ENCODE assay signal across 12 cellular contexts in genomic region chr2:98556634-98557033, GRCh38. TPM values are rescaled to one million over a fixed set of nuclear protein-coding genes. Genes with fewer than 3 reads are reported as not detected.
DNase-seq lines count a peak whose midpoint lies in the region; ATAC-seq, FAIRE-seq and TF ChIP-seq lines count a peak whose summit lies in the region.
"Had no signal": no experiment of that assay in that cellular context is flagged by ENCODE, and none has a peak within 500 bp of the region (broad histone marks: within the 10 kb centered on the region; RNA-seq: fewer than 3 reads in every experiment).

No MANE protein-coding gene starts in this region.

- POLR2A ChIA-PET in activated CD8-positive, alpha-beta T cell treated with anti-CD3 and anti-CD28 coated beads for 36 hours (lab: Charles Lee) = interaction anchor here (1.0 kb wide), 1 partner anchor 11 kb away, joined by 3 read pairs; no protein-coding TSS in a partner anchor

- no peak overlapping the region for H2AK5ac ChIP-seq in H9 (ENCODE audit: insufficient read length, low read length)

- H3K79me2 ChIP-seq in H9 (ENCODE audit: insufficient read depth, low read length) = no peaks in the 10 kb centered on the region

- no peak overlapping the region for H2BK15ac ChIP-seq in H9 (ENCODE audit: low read depth, low read length)

- no peak overlapping the region for H3K9ac ChIP-seq in H9 (ENCODE audit: extremely low read depth, insufficient read length, low read length)

- intact Hi-C loops in activated CD8-positive, alpha-beta T cell treated with anti-CD3 and anti-CD28 coated beads for 36 hours (cut with micrococcal nuclease) = no loop called here
- intact Hi-C loops in Right ventricle myocardium inferior (cut with DNase I) = no loop called here

- peaks cover 53% of the 10 kb centered on the region for H3K36me3 Mint-ChIP-seq in activated CD8-positive, alpha-beta T cell treated with anti-CD3 and anti-CD28 coated beads for 36 hours (ENCODE audit: low read depth)
- peaks cover 19 to 92% (median 61%) of the 10 kb centered on the region in 3 experiments for H3K36me3 Mint-ChIP-seq in H9 (ENCODE audit: insufficient read depth in 1 of 3, low read depth in 3 of 3)

- H3K14ac ChIP-seq in H9 (ENCODE audit: insufficient read depth, low read length) = no peak overlapping the region

- no peaks in the 10 kb centered on the region for H4K20me1 ChIP-seq in H9 (ENCODE audit: control insufficient read depth, insufficient read depth, insufficient read length)

- H3K9me3 Mint-ChIP-seq in activated CD8-positive, alpha-beta T cell treated with anti-CD3 and anti-CD28 coated beads for 36 hours = no peaks in the 10 kb centered on the region
- no peaks in the 10 kb centered on the region for H3K9me3 Mint-ChIP-seq in H9

- no CpG with 5 or more reads among the region's 4 CpGs for WGBS in H9 (ENCODE audit: extremely low coverage, insufficient read length, low lambda C conversion rate)

- no peak overlapping the region for H3T11ph ChIP-seq in H9 (ENCODE audit: low read length)

- H2BK20ac ChIP-seq in H9 (ENCODE audit: low read depth, low read length, poor library complexity, severe bottlenecking) = no peak overlapping the region

- H3K4me1 Mint-ChIP-seq in activated CD8-positive, alpha-beta T cell treated with anti-CD3 and anti-CD28 coated beads for 36 hours (ENCODE audit: low read depth) = peaks cover 61% of the 10 kb centered on the region
- no peaks in the 10 kb centered on the region for H3K4me1 Mint-ChIP-seq in H9

- H3K23me2 ChIP-seq in H9 (ENCODE audit: insufficient read length, low read depth, low read length, poor library complexity, severe bottlenecking) = no peaks in the 10 kb centered on the region

- peak overlapping the region; percentile 56 for H3K27ac Mint-ChIP-seq in activated CD8-positive, alpha-beta T cell treated with anti-CD3 and anti-CD28 coated beads for 36 hours
- no peak overlapping the region for H3K27ac Mint-ChIP-seq in H9

- DNase-seq in GM12891 (ENCODE audit: insufficient read length, low spot score) (peak; percentile 55), H9 (no peak), HuH-7 (ENCODE audit: low spot score) (no peak), Right ventricle myocardium inferior (ENCODE audit: missing footprints) (no peak)
- DNase-seq in activated CD8-positive, alpha-beta T cell treated with anti-CD3 and anti-CD28 coated beads for 36 hours = peak; percentile 24
- DNase-seq: mesenchymal stem cell; stimulated activated CD4-positive, alpha-beta T cell treated with anti-CD3 and anti-CD28 coated beads, Interleukin-12 subunit alpha, Interleukin-12 subunit beta, amount 100 ng/mL, for 4 hours had no signal

- H3K4me1 ChIP-seq in H9 (ENCODE audit: insufficient read depth, low read length) = no peaks in the 10 kb centered on the region

- peak; percentile 88 for ATAC-seq in GM19372 (IDR thresholded peaks at IDR 0.05; ENCODE audit: low read depth, unreplicated experiment)
- ATAC-seq in HG03354 (IDR thresholded peaks at IDR 0.05; ENCODE audit: poor library complexity, severe bottlenecking, unreplicated experiment) = peak; percentile 80
- peak; percentile 67 for ATAC-seq in activated CD8-positive, alpha-beta T cell treated with anti-CD3 and anti-CD28 coated beads for 36 hours
- no peak for ATAC-seq in HG02840 (IDR thresholded peaks at IDR 0.05; ENCODE audit: low FRiP score, unreplicated experiment)
- ATAC-seq in Right ventricle myocardium inferior = no peak

- H3K4me2 ChIP-seq in H9 (ENCODE audit: insufficient read depth, insufficient read length, low read length) = no peak overlapping the region

- CTCF ChIA-PET in activated CD8-positive, alpha-beta T cell treated with anti-CD3 and anti-CD28 coated beads for 36 hours (lab: Charles Lee) = interaction anchor here (0.9 to 5.0 kb wide), 4 partner anchors 12 to 172 kb away, joined by 3 to 21 read pairs (median 10); no protein-coding TSS in a partner anchor

- H4K8ac ChIP-seq in H9 (replicated peaks; ENCODE audit: insufficient read length, low read depth, low read length) = no peak overlapping the region

- H3K56ac ChIP-seq in H9 (ENCODE audit: insufficient read length, low read depth, low read length) = no peak overlapping the region

- H2BK5ac ChIP-seq in H9 (ENCODE audit: insufficient read length, low read length) = no peak overlapping the region

- no peak for TF ChIP-seq POLR2A in GM12891 (IDR thresholded peaks at IDR 0.05; ENCODE audit: low read depth, low read length)

- H2BK12ac ChIP-seq in H9 (ENCODE audit: insufficient read length, low read depth, low read length) = no peak overlapping the region

- no peak overlapping the region for H4K91ac ChIP-seq in H9 (ENCODE audit: insufficient read length, low read depth, low read length)

- no peak overlapping the region for H3K4ac ChIP-seq in H9 (ENCODE audit: low read depth, low read length)

- no peaks in the 10 kb centered on the region for H3K79me1 ChIP-seq in H9 (ENCODE audit: insufficient read depth, low read depth, low read length, poor library complexity, severe bottlenecking)

- no peak for TF ChIP-seq CTCF in activated CD8-positive, alpha-beta T cell treated with anti-CD3 and anti-CD28 coated beads for 36 hours (IDR thresholded peaks at IDR 0.05)
- no peak for TF ChIP-seq CTCF in H9 (conservative IDR thresholded peaks at IDR 0.05)

- H2AFZ ChIP-seq in H9 (ENCODE audit: low read length) = no peak overlapping the region

- H3K27ac ChIP-seq in H9 (ENCODE audit: insufficient read length, low read depth, low read length) = no peak overlapping the region
- H3K27ac ChIP-seq: tibial nerve, VCaP had no signal

- H3K4me3 Mint-ChIP-seq in activated CD8-positive, alpha-beta T cell treated with anti-CD3 and anti-CD28 coated beads for 36 hours = no peak overlapping the region
- no peak overlapping the region for H3K4me3 Mint-ChIP-seq in H9

- no peak overlapping the region for H4K5ac ChIP-seq in H9 (ENCODE audit: insufficient read length, low read depth, low read length)

- H3K27me3 Mint-ChIP-seq in activated CD8-positive, alpha-beta T cell treated with anti-CD3 and anti-CD28 coated beads for 36 hours = no peaks in the 10 kb centered on the region
- no peaks in the 10 kb centered on the region for H3K27me3 Mint-ChIP-seq in H9 (ENCODE audit: low read depth)

- H3K23ac ChIP-seq in H9 (ENCODE audit: insufficient read length, low read depth, low read length) = no peak overlapping the region

- H3K18ac ChIP-seq in H9 (ENCODE audit: insufficient read length, low read depth, low read length) = no peak overlapping the region

- H2BK120ac ChIP-seq in H9 (ENCODE audit: low read depth, low read length, poor library complexity, severe bottlenecking) = no peak overlapping the region

- no peaks in the 10 kb centered on the region for H3K27me3 ChIP-seq in H9 (ENCODE audit: insufficient read depth, low read length)
- H3K27me3 ChIP-seq: tibial nerve had no signal

- H3K9me3 ChIP-seq in H9 (ENCODE audit: control insufficient read depth, low read depth, low read length) = no peaks in the 10 kb centered on the region
- H3K9me3 ChIP-seq: tibial nerve had no signal

- FAIRE-seq in GM12891 (lab: Jason Lieb, UNC) = peak; percentile 88

TF ChIP-seq in GM12891, 5 proteins besides CTCF, POLR2A, EP300 and RAD21:
- TF ChIP-seq PAX5 (IDR thresholded peaks at IDR 0.05; ENCODE audit: insufficient read depth, low read length, severe bottlenecking) (no peak), SPI1 (IDR thresholded peaks at IDR 0.05; ENCODE audit: low read depth, low read length) (peak; percentile 99), POU2F2 (IDR thresholded peaks at IDR 0.05; ENCODE audit: low read depth, low read length) (no peak), POLR2AphosphoS5 (IDR thresholded peaks at IDR 0.05; ENCODE audit: low read depth, low read length) (no peak)

RNA-seq across cellular contexts. Expression of gene COA5, which starts 51.7 kb away (rescaled TPM):
- polyA plus RNA-seq in GM12891 (2012; ENCODE audit: low read depth, missing spikeins) = 36.6 TPM
- total RNA-seq in activated CD8-positive, alpha-beta T cell treated with anti-CD3 and anti-CD28 coated beads for 36 hours = 10 to 100 TPM; 27.5 to 32.7 TPM
- total RNA-seq in H9 (2021) (23.6 and 24.5 TPM in 2 replicates), Right ventricle myocardium inferior (25.6 TPM)

RNA-seq across cellular contexts. Expression of gene UNC50, which starts 51.8 kb away (rescaled TPM):
- polyA plus RNA-seq in GM12891 (2012; ENCODE audit: low read depth, missing spikeins) = 26.4 TPM
- 10 to 100 TPM; 24.8 to 28.3 TPM for total RNA-seq in activated CD8-positive, alpha-beta T cell treated with anti-CD3 and anti-CD28 coated beads for 36 hours
- total RNA-seq in H9 (2021) = 35.4 and 35.6 TPM in 2 replicates
- 27.9 TPM for total RNA-seq in Right ventricle myocardium inferior

Comparison
In these comparisons a context has a peak if more than half of its experiments do, and no peak if none do; other contexts are left out.
1. DNase-seq: peak in GM12891 (single experiment) and activated CD8-positive, alpha-beta T cell treated with anti-CD3 and anti-CD28 coated beads for 36 hours (single experiment); none in H9 (single experiment), HuH-7 (single experiment) and Right ventricle myocardium inferior (single experiment).
2. ATAC-seq: peak in GM19372 (single experiment), HG03354 (single experiment) and activated CD8-positive, alpha-beta T cell treated with anti-CD3 and anti-CD28 coated beads for 36 hours (single experiment); none in HG02840 (single experiment) and Right ventricle myocardium inferior (single experiment).